In genomic region chr2:25996844-25997243, GRCh38 we compare ENCODE assay signal across 19 cellular contexts. TPM values are rescaled to one million over a fixed set of nuclear protein-coding genes. Genes with fewer than 3 reads are reported as not detected.
DNase-seq lines count a peak whose midpoint lies in the region; ATAC-seq and TF ChIP-seq lines count a peak whose summit lies in the region.
"Had no signal": no experiment of that assay in that cellular context is flagged by ENCODE, and none has a peak within 500 bp of the region (broad histone marks: within the 10 kb centered on the region; RNA-seq: fewer than 3 reads in every experiment).

No MANE protein-coding gene starts in this region.

- H3K9ac ChIP-seq in adipocyte (ENCODE audit: low read length) (no peak overlapping the region), PC-3 (ENCODE audit: low read length) (no peak overlapping the region)
- H3K9ac ChIP-seq: KMS-11 had no signal

- TF ChIP-seq CTCF in Caco-2 (IDR thresholded peaks at IDR 0.05; ENCODE audit: insufficient read depth in 1 of 2, low read depth in 1 of 2, low read length in 1 of 2, severe bottlenecking in 1 of 2, unreplicated experiment in 1 of 2) (no peak), PC-3 (conservative IDR thresholded peaks at IDR 0.05; ENCODE audit: low read depth, low read length) (no peak)

- POLR2A ChIA-PET in Caco-2 (lab: Charles Lee) (no interaction called here), PC-3 (lab: Charles Lee; ENCODE audit: unreplicated experiment) (no interaction called here)

- BruUV-seq in Caco-2 (replicated peaks; lab: Mats Ljungman, UMichigan) (TSS peak; percentile 57), PC-3 (replicated peaks; lab: Mats Ljungman, UMichigan) (no TSS peak)

- no peak overlapping the region for H3K4me3 Mint-ChIP-seq in Caco-2 (ENCODE audit: unreplicated experiment)
- H3K4me3 Mint-ChIP-seq in activated naive CD8-positive, alpha-beta T cell treated with anti-CD3 and anti-CD28 coated beads for 36 hours: no peak overlapping the region

- no peaks in the 10 kb centered on the region for H3K9me2 ChIP-seq in PC-3 (replicated peaks; ENCODE audit: low read length)

- ATAC-seq in PC-3: no peak

- intact Hi-C loops in Caco-2 (cut with micrococcal nuclease; ENCODE audit: unreplicated experiment) (loop anchor here (1.0 kb wide), 2 partner anchors 15 to 36 kb away; no protein-coding TSS in a partner anchor), PC-3 (cut with micrococcal nuclease) (loop anchor here (1.0 kb wide), 2 partner anchors 15 to 36 kb away; no protein-coding TSS in a partner anchor)

- H3K36me3 Mint-ChIP-seq in Caco-2 (ENCODE audit: insufficient read depth, unreplicated experiment): peaks cover 14% of the 10 kb centered on the region
- H3K36me3 Mint-ChIP-seq in activated naive CD8-positive, alpha-beta T cell treated with anti-CD3 and anti-CD28 coated beads for 36 hours: no peaks in the 10 kb centered on the region

- H3K36me3 ChIP-seq in Caco-2 (ENCODE audit: control insufficient read depth, insufficient read depth, low read length) (no peaks in the 10 kb centered on the region), adipocyte (ENCODE audit: control insufficient read depth, insufficient read depth, low read length, severe bottlenecking) (no peaks in the 10 kb centered on the region), PC-3 (ENCODE audit: low read depth, low read length) (no peaks in the 10 kb centered on the region)
- H3K36me3 ChIP-seq: HAP-1 had no signal

- CTCF ChIA-PET in Caco-2 (lab: Charles Lee): no interaction called here
- CTCF ChIA-PET in PC-3 (lab: Charles Lee): no interaction called here

- H3K27ac ChIP-seq in PC-3 (ENCODE audit: low read length): no peak overlapping the region
- H3K27ac ChIP-seq: KMS-11 had no signal

- H3K27me3 ChIP-seq in Caco-2 (replicated peaks; ENCODE audit: control insufficient read depth, insufficient read depth, low read length) (no peaks in the 10 kb centered on the region), adipocyte (replicated peaks; ENCODE audit: control insufficient read depth, insufficient read depth, low read length) (no peaks in the 10 kb centered on the region), PC-3 (ENCODE audit: low read length) (no peaks in the 10 kb centered on the region)

- no peaks in the 10 kb centered on the region for H4K20me1 ChIP-seq in PC-3 (ENCODE audit: low read length)

- H3K9me3 Mint-ChIP-seq in Caco-2 (ENCODE audit: unreplicated experiment): no peaks in the 10 kb centered on the region
- no peaks in the 10 kb centered on the region for H3K9me3 Mint-ChIP-seq in activated naive CD8-positive, alpha-beta T cell treated with anti-CD3 and anti-CD28 coated beads for 36 hours

- H3K4me1 ChIP-seq in Caco-2 (peaks cover 45% of the 10 kb centered on the region), adipocyte (ENCODE audit: control insufficient read depth, insufficient read depth, low read length) (peaks cover 29% of the 10 kb centered on the region), PC-3 (ENCODE audit: insufficient read depth, low read length) (peaks cover 13% of the 10 kb centered on the region)

- no peaks in the 10 kb centered on the region for H3K27me3 Mint-ChIP-seq in Caco-2 (ENCODE audit: insufficient read depth, unreplicated experiment)
- H3K27me3 Mint-ChIP-seq in activated naive CD8-positive, alpha-beta T cell treated with anti-CD3 and anti-CD28 coated beads for 36 hours: no peaks in the 10 kb centered on the region

- peaks cover 52% of the 10 kb centered on the region for H3K4me1 Mint-ChIP-seq in Caco-2 (ENCODE audit: low read depth, unreplicated experiment)
- peaks cover 3% of the 10 kb centered on the region for H3K4me1 Mint-ChIP-seq in activated naive CD8-positive, alpha-beta T cell treated with anti-CD3 and anti-CD28 coated beads for 36 hours

- no peak for DNase-seq in Caco-2
- peak; percentile 62 for DNase-seq in adipocyte (ENCODE audit: low read depth)
- DNase-seq in fibroblast of peridontal ligament (ENCODE audit: extremely low read depth): peak; percentile 67
- peak; percentile 73 for DNase-seq in stromal cell of bone marrow (ENCODE audit: low read depth)
- no peak for DNase-seq in PC-3
- no peak for DNase-seq in activated naive CD8-positive, alpha-beta T cell treated with anti-CD3 and anti-CD28 coated beads for 36 hours
- DNase-seq in stimulated activated CD4-positive, alpha-beta T cell treated with anti-CD3 and anti-CD28 coated beads, Interleukin-15, amount 100 ng/mL, for 24 hours: no peak
- DNase-seq: C1 segment of cervical spinal cord, DMS79, MV-4-11, NCI-H187, NCI-H2107, NCI-H2227 treated with DMSO at 0.1 percent for 48 hours, NCI-H510A treated with DMSO at 0.1 percent for 48 hours, NCI-H774, RPMI8226, SIG-M5 had no signal

- H3K4me2 ChIP-seq in PC-3 (ENCODE audit: low read length): no peak overlapping the region
- H3K4me2 ChIP-seq: KMS-11 had no signal

- no peaks in the 10 kb centered on the region for H3K79me2 ChIP-seq in PC-3 (ENCODE audit: low read length)

- H3F3A ChIP-seq in PC-3 (ENCODE audit: low read length, unreplicated experiment): no peaks in the 10 kb centered on the region

- no peaks in the 10 kb centered on the region for H3K9me3 ChIP-seq in Caco-2
- peaks cover 6% of the 10 kb centered on the region for H3K9me3 ChIP-seq in adipocyte (ENCODE audit: control insufficient read depth, low read length)
- no peaks in the 10 kb centered on the region for H3K9me3 ChIP-seq in PC-3 (ENCODE audit: low read length)
- H3K9me3 ChIP-seq: HAP-1 had no signal

- H2AFZ ChIP-seq in PC-3 (ENCODE audit: low read length): no peak overlapping the region

- peak overlapping the region; percentile 95 for H3K27ac Mint-ChIP-seq in Caco-2 (ENCODE audit: unreplicated experiment)
- H3K27ac Mint-ChIP-seq in activated naive CD8-positive, alpha-beta T cell treated with anti-CD3 and anti-CD28 coated beads for 36 hours: no peak overlapping the region

- H3K4me3 ChIP-seq in Caco-2 (ENCODE audit: low read depth, low read length) (no peak overlapping the region), adipocyte (ENCODE audit: low read length) (no peak overlapping the region), PC-3 (ENCODE audit: low read length) (no peak overlapping the region)
- H3K4me3 ChIP-seq: HAP-1 had no signal

RNA-seq across cellular contexts. Expression of gene KIF3C, which starts 14.5 kb away (rescaled TPM):
- total RNA-seq in Caco-2 (2022) (7.1 and 9.2 TPM in 2 replicates), PC-3 (2014; rRNA removed) (12.8 and 20.1 TPM in 2 replicates)
- total RNA-seq in activated naive CD8-positive, alpha-beta T cell treated with anti-CD3 and anti-CD28 coated beads for 36 hours: 1 to 10 TPM; 3.7 to 4.1 TPM

RNA-seq across cellular contexts. Expression of gene RAB10, which starts 37.0 kb away (rescaled TPM):
- total RNA-seq in Caco-2 (2022): 203 and 213 TPM in 2 replicates
- total RNA-seq in PC-3 (2014; rRNA removed): 138 and 149 TPM in 2 replicates
- total RNA-seq in activated naive CD8-positive, alpha-beta T cell treated with anti-CD3 and anti-CD28 coated beads for 36 hours: 100 to 1,000 TPM; 106 to 109 TPM

Comparison
In these comparisons a context has a peak if more than half of its experiments do, and no peak if none do; other contexts are left out.
1. DNase-seq: peak in adipocyte (single experiment), fibroblast of peridontal ligament (single experiment) and stromal cell of bone marrow (single experiment); none in Caco-2 (0 of 2), PC-3 (single experiment), activated naive CD8-positive, alpha-beta T cell treated with anti-CD3 and anti-CD28 coated beads for 36 hours (single experiment) and stimulated activated CD4-positive, alpha-beta T cell treated with anti-CD3 and anti-CD28 coated beads, Interleukin-15, amount 100 ng/mL, for 24 hours (single experiment).